ENCODE assay signal across 16 cellular contexts in the genomic region with DNA sequence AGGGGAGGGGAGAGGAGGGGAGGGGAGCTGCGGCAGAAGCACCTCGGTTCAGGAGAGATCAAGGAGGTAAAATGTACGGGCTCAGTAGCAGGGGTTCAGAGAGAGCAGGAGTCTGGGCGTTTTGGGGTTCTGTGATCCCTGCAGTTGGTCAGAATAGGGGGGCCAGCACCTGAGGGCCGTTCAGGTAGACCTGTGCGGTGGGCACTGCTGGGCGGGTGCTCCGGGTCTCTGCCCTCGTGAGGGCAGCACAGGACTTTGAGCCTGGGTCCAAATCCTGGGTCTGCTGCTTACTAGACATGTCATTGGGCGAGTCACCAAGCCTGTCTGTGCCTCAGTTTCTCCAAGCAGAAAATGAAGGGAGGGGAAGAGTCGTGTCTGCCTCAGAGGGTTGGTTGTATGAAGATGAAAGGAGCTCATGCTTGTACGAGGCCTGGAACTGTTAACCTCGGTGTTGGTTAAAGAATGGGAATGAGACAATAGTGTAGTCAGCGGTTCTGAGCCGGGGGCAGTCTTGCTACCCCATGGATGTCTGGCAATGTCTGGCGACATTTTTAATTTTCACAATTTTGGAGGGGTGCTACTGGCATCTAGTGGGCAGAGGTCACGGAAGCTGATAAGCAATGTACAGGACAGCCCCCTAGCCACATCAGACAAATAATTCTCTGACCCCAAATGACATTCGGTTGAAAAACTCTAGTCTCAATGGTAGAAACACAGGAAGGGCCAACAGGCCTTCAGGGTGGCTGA. TPM values are rescaled to one million over a fixed set of nuclear protein-coding genes. Genes with fewer than 3 reads are reported as not detected.
DNase-seq lines count a peak whose midpoint lies in the region; ATAC-seq, FAIRE-seq and TF ChIP-seq lines count a peak whose summit lies in the region.
"Had no signal": no experiment of that assay in that cellular context is flagged by ENCODE, and none has a peak within 500 bp of the region (broad histone marks: within the 10 kb centered on the region; RNA-seq: fewer than 3 reads in every experiment).

No MANE protein-coding gene starts in this region.

- H2BK12ac ChIP-seq in neuronal stem cell (ENCODE audit: low read length), result no peak overlapping the region

- H3K4me3 Mint-ChIP-seq in endodermal cell, result no peak overlapping the region
- H3K4me3 Mint-ChIP-seq: CD8-positive, alpha-beta memory T cell had no signal

- peak overlapping the region; percentile 91 for H3K27ac ChIP-seq in left ventricle myocardium inferior (replicated peaks)
- H3K27ac ChIP-seq in heart right ventricle, result peak overlapping the region in 3 of 10 donors; percentile 0 to 6 (median 5)
- no peak overlapping the region for H3K27ac ChIP-seq in endodermal cell (ENCODE audit: low read depth, low read length)
- H3K27ac ChIP-seq in neuronal stem cell (replicated peaks; ENCODE audit: low read length), result no peak overlapping the region
- H3K27ac ChIP-seq: GM23248 had no signal

- no peak for DNase-seq in left ventricle myocardium inferior
- no peak for DNase-seq in heart right ventricle
- peak; percentile 16 for DNase-seq in endodermal cell
- DNase-seq in neuronal stem cell (ENCODE audit: low spot score), result no peak
- no peak for DNase-seq in H54 (ENCODE audit: insufficient read length, low spot score)
- DNase-seq: CD8-positive, alpha-beta memory T cell; GF-D8; GM23248; NCI-H1436; NCI-H2227 treated with DMSO at 0.1 percent for 48 hours; SHP77 had no signal

- H2AK5ac ChIP-seq in neuronal stem cell (ENCODE audit: low read depth, low read length), result no peak overlapping the region

- H3K9me3 ChIP-seq in left ventricle myocardium inferior (replicated peaks) (peaks cover 5% of the 10 kb centered on the region), heart right ventricle (peaks cover 0 to 17% (median 4%) of the 10 kb centered on the region in 11 donors), endodermal cell (ENCODE audit: control insufficient read depth, low read length) (peaks cover 14% of the 10 kb centered on the region), neuronal stem cell (replicated peaks in 1 of 2; ENCODE audit: control insufficient read depth in 2 of 2, insufficient read depth in 1 of 2, low read depth in 1 of 2, low read length in 2 of 2) (peaks cover 1 to 4% of the 10 kb centered on the region in 2 donors)

- WGBS in heart right ventricle, 2 donors, result 87 to 89% methylated on average over 18 of the region's 18 CpGs
- 90 to 92% methylated on average over 14 to 18 of the region's 18 CpGs for WGBS in endodermal cell (ENCODE audit: insufficient coverage in 1 of 2, insufficient read length in 1 of 2), 2 experiments
- WGBS in neuronal stem cell (ENCODE audit: extremely low coverage in 2 of 2, insufficient read length in 2 of 2, insufficient replicate concordance in 1 of 2), 2 donors, result no CpG with 5 or more reads among the region's 18 CpGs

- no peaks in the 10 kb centered on the region for H3K4me1 Mint-ChIP-seq in endodermal cell
- H3K4me1 Mint-ChIP-seq: CD8-positive, alpha-beta memory T cell had no signal

- H3K14ac ChIP-seq in neuronal stem cell (ENCODE audit: low read length), result peak overlapping the region; percentile 38

- ATAC-seq in heart right ventricle, result no peak
- no peak for ATAC-seq in HG03571 (IDR thresholded peaks at IDR 0.05; ENCODE audit: unreplicated experiment)
- no peak for ATAC-seq in GM21717 (IDR thresholded peaks at IDR 0.05; ENCODE audit: unreplicated experiment)

- H3K4me1 ChIP-seq in left ventricle myocardium inferior, result peaks cover 53% of the 10 kb centered on the region
- peaks cover 2 to 28% (median 20%) of the 10 kb centered on the region in 9 donors for H3K4me1 ChIP-seq in heart right ventricle
- H3K4me1 ChIP-seq in endodermal cell (ENCODE audit: control insufficient read depth, insufficient read depth, low read length), result no peaks in the 10 kb centered on the region
- peaks cover 0 to 9% of the 10 kb centered on the region in 2 donors for H3K4me1 ChIP-seq in neuronal stem cell (ENCODE audit: control insufficient read depth in 2 of 2, insufficient read depth in 1 of 2, low read depth in 1 of 2, low read length in 2 of 2)

- no peak overlapping the region for H2AFZ ChIP-seq in neuronal stem cell (ENCODE audit: low read length)
- H2AFZ ChIP-seq: GM23248 had no signal

- FAIRE-seq in H54 (lab: Jason Lieb, UNC), result no peak
- FAIRE-seq: HTR-8/SVneo had no signal

- no peak overlapping the region for H2BK5ac ChIP-seq in neuronal stem cell (ENCODE audit: low read length)

- no peak overlapping the region for H3K4me2 ChIP-seq in neuronal stem cell (ENCODE audit: insufficient read depth, low read length, poor library complexity, severe bottlenecking)

- peak overlapping the region; percentile 55 for H3K18ac ChIP-seq in neuronal stem cell (ENCODE audit: low read length)

- H3K4ac ChIP-seq in neuronal stem cell (ENCODE audit: low read length), result no peak overlapping the region

- H3K9me3 Mint-ChIP-seq in endodermal cell, result peaks cover 14% of the 10 kb centered on the region

- H3K23ac ChIP-seq in neuronal stem cell (ENCODE audit: low read depth, low read length, poor library complexity), result no peak overlapping the region

- no peaks in the 10 kb centered on the region for H3K27me3 Mint-ChIP-seq in endodermal cell (ENCODE audit: insufficient read depth)
- H3K27me3 Mint-ChIP-seq: CD8-positive, alpha-beta memory T cell had no signal

- H3K27ac Mint-ChIP-seq in endodermal cell, result no peak overlapping the region

- no peak overlapping the region for H3K9ac ChIP-seq in endodermal cell (ENCODE audit: extremely low read depth, low read length, poor library complexity, severe bottlenecking)
- H3K9ac ChIP-seq in neuronal stem cell (ENCODE audit: low read depth, low read length, poor library complexity), result no peak overlapping the region
- H3K9ac ChIP-seq: GM23248 had no signal

- TF ChIP-seq POLR2A in H54 (IDR thresholded peaks at IDR 0.05; ENCODE audit: low read depth, low read length), result no peak

- H3K27me3 ChIP-seq in left ventricle myocardium inferior (ENCODE audit: low read depth), result no peaks in the 10 kb centered on the region
- no peaks in the 10 kb centered on the region for H3K27me3 ChIP-seq in heart right ventricle
- H3K27me3 ChIP-seq in endodermal cell (ENCODE audit: control insufficient read depth, insufficient read depth, low read length, poor library complexity, severe bottlenecking), result no peaks in the 10 kb centered on the region
- no peaks in the 10 kb centered on the region for H3K27me3 ChIP-seq in neuronal stem cell (ENCODE audit: control insufficient read depth in 3 of 3, insufficient read depth in 3 of 3, low read depth in 1 of 3, low read length in 3 of 3)

- H3K36me3 ChIP-seq in left ventricle myocardium inferior, result peaks cover 3% of the 10 kb centered on the region
- H3K36me3 ChIP-seq in heart right ventricle, result peaks cover 0 to 23% (median 0%) of the 10 kb centered on the region in 9 donors
- peaks cover 7% of the 10 kb centered on the region for H3K36me3 ChIP-seq in endodermal cell (ENCODE audit: control insufficient read depth, insufficient read depth, low read length)
- H3K36me3 ChIP-seq in neuronal stem cell (replicated peaks in 1 of 2; ENCODE audit: control insufficient read depth in 2 of 2, insufficient read depth in 2 of 2, low read length in 2 of 2), result no peaks in the 10 kb centered on the region

- TF ChIP-seq CTCF in left ventricle myocardium inferior (IDR thresholded peaks at IDR 0.05; ENCODE audit: borderline replicate concordance) (no peak), heart right ventricle (IDR thresholded peaks at IDR 0.05) (no peak), endodermal cell (conservative IDR thresholded peaks at IDR 0.05) (no peak)

- peaks cover 4% of the 10 kb centered on the region for H3K79me1 ChIP-seq in neuronal stem cell (ENCODE audit: low read depth, low read length)

- H3K4me3 ChIP-seq in left ventricle myocardium inferior (no peak overlapping the region), heart right ventricle (no peak overlapping the region), endodermal cell (ENCODE audit: low read length) (no peak overlapping the region), neuronal stem cell (ENCODE audit: low read length in 2 of 2) (no peak overlapping the region)
- H3K4me3 ChIP-seq: GM23248 had no signal

- peaks cover 39% of the 10 kb centered on the region for H3K36me3 Mint-ChIP-seq in endodermal cell (ENCODE audit: low read depth)

- no peak overlapping the region for H2BK120ac ChIP-seq in neuronal stem cell (ENCODE audit: low read depth, low read length)

- H4K8ac ChIP-seq in neuronal stem cell (ENCODE audit: low read depth, low read length), result no peak overlapping the region

- H2BK15ac ChIP-seq in neuronal stem cell (ENCODE audit: low read length), result no peak overlapping the region

- intact Hi-C loops in left ventricle myocardium inferior (cut with micrococcal nuclease) (no loop called here), heart right ventricle (cut with DNase I) (no loop called here)

- H4K91ac ChIP-seq in neuronal stem cell (ENCODE audit: low read depth, low read length, poor library complexity), result no peak overlapping the region

RNA-seq across cellular contexts. Expression of gene OR1D5, which starts 35.4 kb away (rescaled TPM):
- total RNA-seq in left ventricle myocardium inferior, result not detected
- not detected for total RNA-seq in heart right ventricle
- polyA plus RNA-seq in heart right ventricle, result not detected
- not detected for total RNA-seq in endodermal cell
- polyA plus RNA-seq in endodermal cell (2013, experiment 1 of 2), result not detected
- not detected for polyA plus RNA-seq in endodermal cell (2013, experiment 2 of 2)
- not detected for polyA plus RNA-seq in neuronal stem cell (2013, experiment 1 of 2)
- not detected for polyA plus RNA-seq in neuronal stem cell (2013, experiment 2 of 2)
- total RNA-seq: CD8-positive, alpha-beta memory T cell; GM23248 had no signal
- polyA plus RNA-seq: AG04450, BJ, GM23248 had no signal
